In genomic region chr4:12145106-12145505, GRCh38 we compare ENCODE assay signal across 24 cellular contexts.
"Had no signal": no experiment of that assay in that cellular context is flagged by ENCODE, and none has a peak within 500 bp of the region (broad histone marks: within the 10 kb centered on the region; RNA-seq: fewer than 3 reads in every experiment).

No MANE protein-coding gene starts in this region.

- H3K27ac Mint-ChIP-seq: dendritic cell treated with granulocyte-macrophage colony-stimulating factor and Interleukin-4, amounts not matched to agents 40 ng/mL and 50 ng/mL, for 4 days; effector memory CD8-positive, alpha-beta T cell; endodermal cell had no signal

- H3K27ac ChIP-seq: colonic mucosa, coronary artery, dorsolateral prefrontal cortex, epithelial cell of prostate, esophagus muscularis mucosa, esophagus squamous epithelium, foreskin keratinocyte, gastrocnemius medialis, gastroesophageal sphincter, heart left ventricle, heart right ventricle had no signal

- DNase-seq: colonic mucosa; cortex of kidney; dermis blood vessel endothelial cell; dorsolateral prefrontal cortex; effector CD4-positive, alpha-beta T cell; effector CD8-positive, alpha-beta T cell; effector memory CD4-positive, alpha-beta T cell; effector memory CD8-positive, alpha-beta T cell; endodermal cell; erythroblast; esophagus squamous epithelium; foreskin fibroblast; foreskin keratinocyte; foreskin melanocyte; gastrocnemius medialis; glutamatergic neuron; heart left ventricle; heart right ventricle had no signal

- H3K27me3 ChIP-seq: colonic mucosa, dorsolateral prefrontal cortex, esophagus muscularis mucosa, esophagus squamous epithelium, foreskin keratinocyte, gastrocnemius medialis, gastroesophageal sphincter, heart left ventricle, heart right ventricle had no signal

- ATAC-seq: effector memory CD8-positive, alpha-beta T cell; esophagus mucosa; foreskin keratinocyte; gastrocnemius medialis; gastroesophageal sphincter; heart left ventricle; heart right ventricle had no signal

- H3K9me3 ChIP-seq: colonic mucosa, esophagus muscularis mucosa, esophagus squamous epithelium, gastrocnemius medialis, gastroesophageal sphincter had no signal

- H3K4me3 Mint-ChIP-seq: dendritic cell treated with granulocyte-macrophage colony-stimulating factor and Interleukin-4, amounts not matched to agents 40 ng/mL and 50 ng/mL, for 4 days; effector memory CD8-positive, alpha-beta T cell; endodermal cell had no signal

- H3K4me1 Mint-ChIP-seq: endodermal cell had no signal

- H3K4me3 ChIP-seq: colonic mucosa, coronary artery, dorsolateral prefrontal cortex, esophagus muscularis mucosa, esophagus squamous epithelium, gastrocnemius medialis, gastroesophageal sphincter, heart left ventricle, heart right ventricle had no signal

- H3K36me3 ChIP-seq: colonic mucosa, esophagus muscularis mucosa, esophagus squamous epithelium, gastrocnemius medialis, gastroesophageal sphincter, heart left ventricle, heart right ventricle had no signal

- H3K27me3 Mint-ChIP-seq: dendritic cell treated with granulocyte-macrophage colony-stimulating factor and Interleukin-4, amounts not matched to agents 40 ng/mL and 50 ng/mL, for 4 days; effector memory CD8-positive, alpha-beta T cell had no signal

- H3K9me3 Mint-ChIP-seq: endodermal cell had no signal

- H3K4me1 ChIP-seq: colonic mucosa, esophagus muscularis mucosa, esophagus squamous epithelium, foreskin keratinocyte, gastrocnemius medialis, gastroesophageal sphincter, heart left ventricle, heart right ventricle had no signal
